In genomic region chr5:77305921-77306320, GRCh38 we compare ENCODE assay signal across 12 cellular contexts.
DNase-seq lines count a peak whose midpoint lies in the region; FAIRE-seq and TF ChIP-seq lines count a peak whose summit lies in the region.
"Had no signal": no experiment of that assay in that cellular context is flagged by ENCODE, and none has a peak within 500 bp of the region (broad histone marks: within the 10 kb centered on the region; RNA-seq: fewer than 3 reads in every experiment).

No MANE protein-coding gene starts in this region.

- H3K4me3 ChIP-seq in astrocyte (ENCODE audit: insufficient read depth, low read depth, low read length): no peak overlapping the region
- H3K4me3 ChIP-seq in muscle layer of colon (ENCODE audit: low read depth in 1 of 2, low read length in 2 of 2): peak overlapping the region in 1 of 2 donors; percentile 3
- no peak overlapping the region for H3K4me3 ChIP-seq in transverse colon

- H3K27me3 ChIP-seq in astrocyte (ENCODE audit: insufficient read depth, low read length) (peaks cover 4% of the 10 kb centered on the region), muscle layer of colon (ENCODE audit: control insufficient read depth in 1 of 2, insufficient read depth in 2 of 2, low read length in 2 of 2) (no peaks in the 10 kb centered on the region), transverse colon (no peaks in the 10 kb centered on the region)

- H3K4me1 ChIP-seq in astrocyte (ENCODE audit: insufficient read depth, low read length) (no peaks in the 10 kb centered on the region), muscle layer of colon (ENCODE audit: insufficient read depth, low read length) (peaks cover 48% of the 10 kb centered on the region), transverse colon (peaks cover 0 to 15% (median 9%) of the 10 kb centered on the region in 4 donors)

- no peak overlapping the region for H3K4me2 ChIP-seq in astrocyte (ENCODE audit: low read length)

- in situ Hi-C loops in transverse colon (cut with MboI; ENCODE audit: low pct_ligation_motif_present in 1 of 4, low pct_unique_long_range_greater_than_20kb in 1 of 4, low sequenced_read_pairs in 3 of 4): no loop called here

- 76 to 87% methylated on average over 3 to 4 of the region's 4 CpGs for WGBS in transverse colon (ENCODE audit: low coverage in 1 of 2), 2 donors

- H3K27me3 Mint-ChIP-seq in astrocyte (ENCODE audit: low read depth, unreplicated experiment): peaks cover 23% of the 10 kb centered on the region
- H3K27me3 Mint-ChIP-seq in type B pancreatic cell: no peaks in the 10 kb centered on the region

- H3K4me3 Mint-ChIP-seq in astrocyte (ENCODE audit: unreplicated experiment) (no peak overlapping the region), type B pancreatic cell (no peak overlapping the region)
- H3K4me3 Mint-ChIP-seq: activated naive CD8-positive, alpha-beta T cell treated with anti-CD3 and anti-CD28 coated beads for 36 hours had no signal

- TF ChIP-seq CTCF in astrocyte (IDR thresholded peaks at IDR 0.05; ENCODE audit: insufficient read depth, low read depth, low read length) (no peak), transverse colon (IDR thresholded peaks at IDR 0.05) (no peak), type B pancreatic cell (conservative IDR thresholded peaks at IDR 0.05) (no peak)

- no peak for TF ChIP-seq POLR2A in transverse colon (IDR thresholded peaks at IDR 0.05)
- no peak for TF ChIP-seq POLR2A in GM12891 (IDR thresholded peaks at IDR 0.05; ENCODE audit: low read depth, low read length)

- H3K27ac Mint-ChIP-seq in astrocyte (ENCODE audit: unreplicated experiment) (no peak overlapping the region), type B pancreatic cell (no peak overlapping the region)
- H3K27ac Mint-ChIP-seq: activated naive CD8-positive, alpha-beta T cell treated with anti-CD3 and anti-CD28 coated beads for 36 hours had no signal

- H3K9me3 ChIP-seq in astrocyte (ENCODE audit: insufficient read depth, low read depth, low read length) (no peaks in the 10 kb centered on the region), muscle layer of colon (ENCODE audit: low read length) (no peaks in the 10 kb centered on the region), transverse colon (no peaks in the 10 kb centered on the region)

- no peaks in the 10 kb centered on the region for H3K36me3 ChIP-seq in astrocyte (ENCODE audit: insufficient read depth, low read length)
- H3K36me3 ChIP-seq in muscle layer of colon (ENCODE audit: insufficient read depth, low read length): no peaks in the 10 kb centered on the region
- no peaks in the 10 kb centered on the region for H3K36me3 ChIP-seq in transverse colon

- DNase-seq in EL (peak; percentile 11), astrocyte (ENCODE audit: low read depth) (peak; percentile 34), transverse colon (no peak), GM12891 (ENCODE audit: insufficient read length, low spot score) (no peak), type B pancreatic cell (ENCODE audit: extremely low spot score, unreplicated experiment) (no peak), NCI-H1092 (lab: John Stamatoyannopoulos, UW) (no peak)
- DNase-seq: activated CD4-positive, alpha-beta T cell treated with anti-CD3 and anti-CD28 coated beads for 1 hour; activated naive CD8-positive, alpha-beta T cell treated with anti-CD3 and anti-CD28 coated beads for 36 hours; DMS153; left ventricle myocardium superior; NCI-H187 had no signal

- peaks cover 4% of the 10 kb centered on the region for H3K4me1 Mint-ChIP-seq in astrocyte (ENCODE audit: low read depth, unreplicated experiment)
- peaks cover 14% of the 10 kb centered on the region for H3K4me1 Mint-ChIP-seq in type B pancreatic cell (ENCODE audit: unreplicated experiment)
- H3K4me1 Mint-ChIP-seq: activated naive CD8-positive, alpha-beta T cell treated with anti-CD3 and anti-CD28 coated beads for 36 hours had no signal

- H3K27ac ChIP-seq in astrocyte (ENCODE audit: low read depth, low read length) (no peak overlapping the region), muscle layer of colon (ENCODE audit: low read depth, low read length) (peak overlapping the region; percentile 80), transverse colon (peak overlapping the region; percentile 16 to 74 (median 66))

- H3K9me3 Mint-ChIP-seq in astrocyte (ENCODE audit: unreplicated experiment): peaks cover 2% of the 10 kb centered on the region
- no peaks in the 10 kb centered on the region for H3K9me3 Mint-ChIP-seq in type B pancreatic cell
- H3K9me3 Mint-ChIP-seq: activated naive CD8-positive, alpha-beta T cell treated with anti-CD3 and anti-CD28 coated beads for 36 hours had no signal

- no peaks in the 10 kb centered on the region for H4K20me1 ChIP-seq in astrocyte (ENCODE audit: insufficient read depth, low read length)

- H3K79me2 ChIP-seq in astrocyte (ENCODE audit: insufficient read depth, low read length): no peaks in the 10 kb centered on the region

- no peaks in the 10 kb centered on the region for H3K36me3 Mint-ChIP-seq in astrocyte (ENCODE audit: low read depth, unreplicated experiment)
- H3K36me3 Mint-ChIP-seq in type B pancreatic cell: peaks cover 4% of the 10 kb centered on the region
- H3K36me3 Mint-ChIP-seq: activated naive CD8-positive, alpha-beta T cell treated with anti-CD3 and anti-CD28 coated beads for 36 hours had no signal

- FAIRE-seq in astrocyte (lab: Jason Lieb, UNC) (peak; percentile 89), GM12891 (lab: Jason Lieb, UNC) (no peak)

- intact Hi-C loops in transverse colon (cut with DNase I; ENCODE audit: low total_unique reads): no loop called here

- no peak for TF ChIP-seq EP300 in transverse colon (IDR thresholded peaks at IDR 0.05; ENCODE audit: low read depth)

- H3K9ac ChIP-seq in astrocyte (ENCODE audit: low read length): no peak overlapping the region
- H3K9ac ChIP-seq in muscle layer of colon (ENCODE audit: low read length): no peak overlapping the region

- H2AFZ ChIP-seq in astrocyte (ENCODE audit: low read depth, low read length): no peak overlapping the region

TF ChIP-seq in GM12891, 5 proteins besides CTCF, POLR2A, EP300 and RAD21:
- TF ChIP-seq POU2F2 (IDR thresholded peaks at IDR 0.05; ENCODE audit: low read depth, low read length) (no peak), POLR2AphosphoS5 (IDR thresholded peaks at IDR 0.05; ENCODE audit: low read depth, low read length) (no peak), TAF1 (IDR thresholded peaks at IDR 0.05; ENCODE audit: low read depth, low read length) (no peak), SPI1 (IDR thresholded peaks at IDR 0.05; ENCODE audit: low read depth, low read length) (no peak), PAX5 (IDR thresholded peaks at IDR 0.05; ENCODE audit: insufficient read depth, low read length, severe bottlenecking) (no peak)

Comparison
In these comparisons a context has a peak if more than half of its experiments do, and no peak if none do; other contexts are left out.
1. DNase-seq: peak in EL (single experiment) and astrocyte (single experiment); none in transverse colon (single experiment), GM12891 (single experiment), type B pancreatic cell (single experiment) and NCI-H1092 (single experiment).